Comparison of ENCODE assay signal across 33 cellular contexts in genomic region chr3:159841766-159842165, GRCh38. TPM values are rescaled to one million over a fixed set of nuclear protein-coding genes. Genes with fewer than 3 reads are reported as not detected.
DNase-seq lines count a peak whose midpoint lies in the region; ATAC-seq, FAIRE-seq and TF ChIP-seq lines count a peak whose summit lies in the region.
"Had no signal": no experiment of that assay in that cellular context is flagged by ENCODE, and none has a peak within 500 bp of the region (broad histone marks: within the 10 kb centered on the region; RNA-seq: fewer than 3 reads in every experiment).

No MANE protein-coding gene starts in this region.

- peaks cover 10% of the 10 kb centered on the region for H3F3A ChIP-seq in SK-N-SH (replicated peaks; ENCODE audit: insufficient read depth)

- intact Hi-C loops in uterus (cut with DNase I; ENCODE audit: low total_unique reads) = no loop called here

- FAIRE-seq in A549 (lab: Jason Lieb, UNC) = no peak
- FAIRE-seq: bronchial epithelial cell, D721Med, HTR-8/SVneo, pancreas had no signal

- H3K9me2 ChIP-seq in SK-N-SH = no peaks in the 10 kb centered on the region

- CTCF ChIA-PET in A549 (lab: Yijun Ruan, JAX) (interaction anchor here (1.4 to 7.7 kb wide), 2 partner anchors 11 to 13 kb away, joined by 4 to 37 read pairs; no protein-coding TSS in a partner anchor), SK-N-SH (lab: Yijun Ruan, JAX) (interaction anchor here (1.1 to 5.6 kb wide), 9 partner anchors 11 to 575 kb away, joined by 3 to 49 read pairs (median 4); no protein-coding TSS in a partner anchor)

- TF ChIP-seq EP300 in A549 (IDR thresholded peaks at IDR 0.05) = no peak
- no peak for TF ChIP-seq EP300 in gastroesophageal sphincter (IDR thresholded peaks at IDR 0.05)
- TF ChIP-seq EP300 in SK-N-SH (IDR thresholded peaks at IDR 0.05; ENCODE audit: borderline replicate concordance in 1 of 2, low read depth in 1 of 2, low read length in 1 of 2) = no peak

- H3K27me3 ChIP-seq in RWPE2 (ENCODE audit: insufficient read depth, poor library complexity, severe bottlenecking) (no peaks in the 10 kb centered on the region), gastroesophageal sphincter (no peaks in the 10 kb centered on the region), neuron (ENCODE audit: insufficient read depth, low read length) (no peaks in the 10 kb centered on the region), uterus (no peaks in the 10 kb centered on the region), SK-N-SH (ENCODE audit: insufficient read depth) (no peaks in the 10 kb centered on the region)
- H3K27me3 ChIP-seq: MG63, pancreas, SJCRH30 had no signal

- TF ChIP-seq POLR2A in A549 (IDR thresholded peaks at IDR 0.05; ENCODE audit: low read length) (no peak), gastroesophageal sphincter (IDR thresholded peaks at IDR 0.05) (no peak), uterus (IDR thresholded peaks at IDR 0.05) (no peak)

- H4K20me1 ChIP-seq in SK-N-SH (ENCODE audit: insufficient read depth) = no peaks in the 10 kb centered on the region

- H3K27ac ChIP-seq in A549 (peak overlapping the region; percentile 42 to 59; a peak in 2 of 6 replicates), RWPE2 (ENCODE audit: poor library complexity, severe bottlenecking) (peak overlapping the region; percentile 60), gastroesophageal sphincter (peak overlapping the region; percentile 19 to 86 (median 80)), uterus (no peak overlapping the region), SK-N-SH (ENCODE audit: low read depth in 2 of 2, low read length in 1 of 2) (peak overlapping the region in 1 of 2 experiments; percentile 99; a peak in 2 of 4 replicates)
- H3K27ac ChIP-seq: pancreas, SJCRH30, thoracic aorta, VCaP had no signal

- H3K36me3 ChIP-seq in RWPE2 (ENCODE audit: low read depth) (no peaks in the 10 kb centered on the region), gastroesophageal sphincter (no peaks in the 10 kb centered on the region), neuron (ENCODE audit: insufficient read depth, low read length) (no peaks in the 10 kb centered on the region), uterus (no peaks in the 10 kb centered on the region), SK-N-SH (replicated peaks in 1 of 2; ENCODE audit: control insufficient read depth in 1 of 2, insufficient read depth in 2 of 2, low read length in 1 of 2) (no peaks in the 10 kb centered on the region)
- H3K36me3 ChIP-seq: MG63, pancreas, SJCRH30, thoracic aorta had no signal

- H3K79me2 ChIP-seq in SK-N-SH (ENCODE audit: insufficient read depth) = peaks cover 90% of the 10 kb centered on the region

- no peak overlapping the region for H3K4me3 ChIP-seq in A549
- H3K4me3 ChIP-seq in RWPE2 (ENCODE audit: severe bottlenecking) = no peak overlapping the region
- peak overlapping the region in 1 of 2 donors; percentile 52 for H3K4me3 ChIP-seq in gastroesophageal sphincter
- peak overlapping the region; percentile 83 for H3K4me3 ChIP-seq in neuron (ENCODE audit: low read length)
- H3K4me3 ChIP-seq in uterus = no peak overlapping the region
- H3K4me3 ChIP-seq in SK-N-SH (ENCODE audit: low read depth in 2 of 2, low read length in 1 of 2) = peak overlapping the region in 1 of 2 experiments; percentile 67; a peak in 2 of 4 replicates
- H3K4me3 ChIP-seq: coronary artery, lung, MG63, pancreas, SJCRH30, smooth muscle cell, thoracic aorta had no signal

- WGBS in A549 (ENCODE audit: missing lambda C conversion rate) = 97% methylated on average over 1 of the region's 1 CpG
- WGBS in gastroesophageal sphincter (ENCODE audit: low coverage in 1 of 2), 2 donors = 88 to 100% methylated on average over 1 of the region's 1 CpG
- 88% methylated on average over 1 of the region's 1 CpG for WGBS in SK-N-SH (ENCODE audit: low lambda C conversion rate)

- TF ChIP-seq RAD21 in A549 (conservative IDR thresholded peaks at IDR 0.05 in 1 of 2, IDR thresholded peaks at IDR 0.05 in 1 of 2) = no peak
- TF ChIP-seq RAD21 in SK-N-SH (IDR thresholded peaks at IDR 0.05; ENCODE audit: low read length) = no peak

- no peak for TF ChIP-seq CTCF in A549 (IDR thresholded peaks at IDR 0.05)
- no peak for TF ChIP-seq CTCF in RWPE2 (IDR thresholded peaks at IDR 0.05; ENCODE audit: poor library complexity, severe bottlenecking)
- TF ChIP-seq CTCF in gastroesophageal sphincter (IDR thresholded peaks at IDR 0.05) = no peak
- TF ChIP-seq CTCF in uterus (IDR thresholded peaks at IDR 0.05) = no peak
- TF ChIP-seq CTCF in SK-N-SH (IDR thresholded peaks at IDR 0.05) = no peak

- H3K4me2 ChIP-seq in A549 (peak overlapping the region; percentile 55; the same call in 2 of the 3 replicates), SK-N-SH (no peak overlapping the region)
- H3K4me2 ChIP-seq: smooth muscle cell had no signal

- H2AFZ ChIP-seq in neuron (ENCODE audit: low read depth, low read length) (no peak overlapping the region), SK-N-SH (ENCODE audit: low read depth) (no peak overlapping the region)

- DNase-seq in A549 (ENCODE audit: low read depth in 1 of 2, low spot score in 1 of 2) (no peak), RWPE2 (ENCODE audit: low spot score) (no peak), uterus (no peak), SK-N-SH (no peak)
- DNase-seq in activated T-cell treated with anti-CD3 and anti-CD28 coated beads, Interleukin-2, amount 50 U/mL, for 48 hours = no peak
- DNase-seq: activated CD4-positive, alpha-beta T cell treated with anti-CD3 and anti-CD28 coated beads for 36 hours; activated naive CD4-positive, alpha-beta T cell treated with anti-CD3 and anti-CD28 coated beads, Interleukin-2, amount 50 U/mL, for 16 hours; CD4-positive, alpha-beta memory T cell; DND-41; effector memory CD4-positive, alpha-beta T cell; erythroblast; GOT3; HFFc6; KBM-7; kidney glomerular epithelial cell; MG63; NCI-H2029 treated with DMSO at 0.1 percent for 48 hours; NCI-H774; pancreas; SJCRH30; stimulated activated naive CD4-positive, alpha-beta T cell treated with Interleukin-2 at 50 U/mL for 16 hours; T-helper 9 cell had no signal

- H3K9ac ChIP-seq in SK-N-SH = no peak overlapping the region

- POLR2A ChIA-PET in A549 (lab: Yijun Ruan, JAX) (interaction anchor here (1.3 kb wide), 1 partner anchor 13 kb away, joined by 4 read pairs; no protein-coding TSS in a partner anchor), SK-N-SH (lab: Yijun Ruan, JAX) (interaction anchor here (2.0 to 4.9 kb wide), 5 partner anchors 10 to 18 kb away, joined by 6 to 34 read pairs (median 27); no protein-coding TSS in a partner anchor)

- no peaks in the 10 kb centered on the region for H3K9me3 ChIP-seq in A549
- H3K9me3 ChIP-seq in RWPE2 (ENCODE audit: severe bottlenecking) = no peaks in the 10 kb centered on the region
- H3K9me3 ChIP-seq in gastroesophageal sphincter = no peaks in the 10 kb centered on the region
- H3K9me3 ChIP-seq in neuron (ENCODE audit: low read length) = no peaks in the 10 kb centered on the region
- no peaks in the 10 kb centered on the region for H3K9me3 ChIP-seq in uterus
- no peaks in the 10 kb centered on the region for H3K9me3 ChIP-seq in SK-N-SH
- H3K9me3 ChIP-seq: MG63, pancreas, SJCRH30, thoracic aorta had no signal

- H3K4me1 ChIP-seq in A549 (peaks cover 64% of the 10 kb centered on the region), RWPE2 (ENCODE audit: insufficient read depth, poor library complexity, severe bottlenecking) (peaks cover 73% of the 10 kb centered on the region), gastroesophageal sphincter (peaks cover 21 to 99% (median 22%) of the 10 kb centered on the region in 3 donors), neuron (ENCODE audit: insufficient read depth, low read length) (peaks cover 23% of the 10 kb centered on the region), uterus (peaks cover 0 to 7% of the 10 kb centered on the region in 2 donors), SK-N-SH (ENCODE audit: control insufficient read depth in 1 of 2, insufficient read depth in 2 of 2, low read depth in 1 of 2, low read length in 1 of 2) (peaks cover 27 to 33% of the 10 kb centered on the region in 2 experiments; a peak in 3 of 4 replicates)
- H3K4me1 ChIP-seq: pancreas had no signal

- ATAC-seq in A549 (no peak), RWPE2 (ENCODE audit: low read depth) (no peak), gastroesophageal sphincter (no peak), HG02678 (IDR thresholded peaks at IDR 0.05; ENCODE audit: unreplicated experiment) (no peak)
- ATAC-seq: activated CD4-positive, alpha-beta T cell treated with anti-CD3 and anti-CD28 coated beads for 36 hours; pancreas had no signal

TF ChIP-seq in A549, 52 proteins besides CTCF, POLR2A, EP300 and RAD21 (continues in another document):
- TF ChIP-seq MAFK (IDR thresholded peaks at IDR 0.05; ENCODE audit: partially characterized antibody) (peak; percentile 76), GATA3 (IDR thresholded peaks at IDR 0.05; ENCODE audit: borderline replicate concordance) (no peak), JUN (IDR thresholded peaks at IDR 0.05) (no peak), ZNF302 (CRISPR knock-in tag; IDR thresholded peaks at IDR 0.05) (no peak), TFCP2L1 (CRISPR knock-in tag; IDR thresholded peaks at IDR 0.05) (no peak)

TF ChIP-seq in SK-N-SH, 30 proteins besides CTCF, POLR2A, EP300 and RAD21 (continues in another document):
- TF ChIP-seq YY1 (IDR thresholded peaks at IDR 0.05; ENCODE audit: low read depth) = no peak
- TF ChIP-seq JUND (IDR thresholded peaks at IDR 0.05) = no peak
- no peak for TF ChIP-seq SMC3 (IDR thresholded peaks at IDR 0.05; ENCODE audit: low read depth, low read length)
- TF ChIP-seq USF2 (IDR thresholded peaks at IDR 0.05; ENCODE audit: borderline replicate concordance, low read depth, low read length) = no peak

RNA-seq across cellular contexts. Expression of gene SCHIP1, which starts 2.1 kb away (rescaled TPM):
- polyA plus RNA-seq in A549 (2011; rRNA removed) = 2.7 and 3.5 TPM in 2 replicates
- polyA plus RNA-seq in A549 (2012; cell fraction: cytosol; rRNA removed) = 0.13 and 0.15 TPM in 2 replicates
- 1.3 TPM in 2 replicates for polyA plus RNA-seq in A549 (2012; cell fraction: nucleus; rRNA removed)
- 2.0 to 3.6 TPM (median 2.6 TPM) in 3 replicates for polyA plus RNA-seq in A549 (2017; fragmentation: RNase III; extraction: RNeasy Plus Mini Kit Qiagen cat#74134 plus additional on column Dnase treatment)
- 5.2 and 7.1 TPM in 2 replicates for polyA minus RNA-seq in A549 (2011; rRNA and poly(A)+ RNA removed)
- 10 to 100 TPM; 19.6 to 47.1 (median 30.2) TPM for total RNA-seq in gastroesophageal sphincter
- 10 to 100 TPM in 2 of 4 donors, 1 to 10 TPM in 2; 1.8 to 29.4 (median 7.0) TPM for total RNA-seq in uterus
- 13.0 and 18.1 TPM in 2 replicates for polyA plus RNA-seq in SK-N-SH (2012; rRNA removed)
- polyA plus RNA-seq in SK-N-SH (2012; cell fraction: cytosol; rRNA removed) = 17.4 and 22.1 TPM in 2 replicates
- polyA plus RNA-seq in SK-N-SH (2012; cell fraction: nucleus; rRNA removed) = 13.8 and 25.4 TPM in 2 replicates
- total RNA-seq: activated CD4-positive, alpha-beta T cell treated with anti-CD3 and anti-CD28 coated beads for 36 hours; CD4-positive, alpha-beta memory T cell had no signal
- polyA plus RNA-seq: CD4-positive, alpha-beta memory T cell had no signal

Comparison
In these comparisons a context has a peak if more than half of its experiments do, and no peak if none do; other contexts are left out.
1. H3K27ac ChIP-seq: peak in A549 (2 of 2), RWPE2 (single experiment) and gastroesophageal sphincter (4 of 4); none in uterus (0 of 2).